Comparison of ENCODE assay signal across 8 cellular contexts in genomic region chr7:5641772-5642425, GRCh38. TPM values are rescaled to one million over a fixed set of nuclear protein-coding genes. Genes with fewer than 3 reads are reported as not detected.
DNase-seq lines count a peak whose midpoint lies in the region; ATAC-seq, FAIRE-seq and TF ChIP-seq lines count a peak whose summit lies in the region.
"Not testable (repeated sequence)": the region's sequence is repeated elsewhere in the genome, so short reads cannot be mapped to it uniquely, and the experiment has no call there.

No MANE protein-coding gene starts in this region.

- TF ChIP-seq EP300 in A549 (IDR thresholded peaks at IDR 0.05) = not testable (repeated sequence)

- H3K27ac Mint-ChIP-seq in HFFc6 = peak overlapping the region; percentile 76
- peak overlapping the region; percentile 82 for H3K27ac Mint-ChIP-seq in activated CD4-positive, alpha-beta T cell treated with anti-CD3 and anti-CD28 coated beads, Interleukin-2, amount 10 ng/mL, durations not matched to agents 7 days and 5 days
- H3K27ac Mint-ChIP-seq in activated naive CD8-positive, alpha-beta T cell treated with anti-CD3 and anti-CD28 coated beads, Interleukin-2, amount 50 U/mL, for 24 hours = not testable (repeated sequence)
- peak overlapping the region; percentile 97 for H3K27ac Mint-ChIP-seq in endothelial cell (ENCODE audit: unreplicated experiment)

- peak; percentile 28 to 57; a peak in 1 of 6 replicates for ATAC-seq in A549
- peak; percentile 74 for ATAC-seq in activated naive CD8-positive, alpha-beta T cell treated with anti-CD3 and anti-CD28 coated beads, Interleukin-2, amount 50 U/mL, for 24 hours

- H3K4me3 Mint-ChIP-seq in HFFc6; activated CD4-positive, alpha-beta T cell treated with anti-CD3 and anti-CD28 coated beads, Interleukin-2, amount 10 ng/mL, durations not matched to agents 7 days and 5 days; activated naive CD8-positive, alpha-beta T cell treated with anti-CD3 and anti-CD28 coated beads, Interleukin-2, amount 50 U/mL, for 24 hours; endothelial cell (ENCODE audit: unreplicated experiment): not testable (repeated sequence)

- H3K36me3 Mint-ChIP-seq in HFFc6 (ENCODE audit: low read depth) (peaks cover 51% of the 10 kb centered on the region), endothelial cell (ENCODE audit: low read depth, unreplicated experiment) (peaks cover 26% of the 10 kb centered on the region)
- peaks cover 44% of the 10 kb centered on the region for H3K36me3 Mint-ChIP-seq in activated CD4-positive, alpha-beta T cell treated with anti-CD3 and anti-CD28 coated beads, Interleukin-2, amount 10 ng/mL, durations not matched to agents 7 days and 5 days (ENCODE audit: low read depth)
- peaks cover 38% of the 10 kb centered on the region for H3K36me3 Mint-ChIP-seq in activated naive CD8-positive, alpha-beta T cell treated with anti-CD3 and anti-CD28 coated beads, Interleukin-2, amount 50 U/mL, for 24 hours (ENCODE audit: low read depth)

- 78% methylated on average over 10 of the region's 10 CpGs for WGBS in A549 (ENCODE audit: missing lambda C conversion rate)

- DNase-seq in A549 (ENCODE audit: low read depth in 1 of 2, low spot score in 1 of 2) (peak in 1 of 2 experiments; percentile 31), HFFc6 (peak; percentile 84), RWPE1 (ENCODE audit: low spot score) (peak; percentile 77), kidney glomerular epithelial cell (lab: John Stamatoyannopoulos, UW) (peak; percentile 35)
- DNase-seq in activated CD4-positive, alpha-beta T cell treated with anti-CD3 and anti-CD28 coated beads, Interleukin-2, amount 10 ng/mL, durations not matched to agents 7 days and 5 days = peak; percentile 20
- DNase-seq in activated naive CD8-positive, alpha-beta T cell treated with anti-CD3 and anti-CD28 coated beads, Interleukin-2, amount 50 U/mL, for 24 hours; endothelial cell (ENCODE audit: low spot score): not testable (repeated sequence)

- not testable (repeated sequence) for H3K27me3 Mint-ChIP-seq in HFFc6 (ENCODE audit: insufficient read depth); activated CD4-positive, alpha-beta T cell treated with anti-CD3 and anti-CD28 coated beads, Interleukin-2, amount 10 ng/mL, durations not matched to agents 7 days and 5 days; activated naive CD8-positive, alpha-beta T cell treated with anti-CD3 and anti-CD28 coated beads, Interleukin-2, amount 50 U/mL, for 24 hours
- peaks cover 15% of the 10 kb centered on the region for H3K27me3 Mint-ChIP-seq in endothelial cell (ENCODE audit: unreplicated experiment)

- FAIRE-seq in A549 (lab: Jason Lieb, UNC) = not testable (repeated sequence)

- TF ChIP-seq POLR2A in A549 (IDR thresholded peaks at IDR 0.05; ENCODE audit: low read length) = not testable (repeated sequence)

- POLR2A ChIA-PET in A549 (lab: Yijun Ruan, JAX); activated CD4-positive, alpha-beta T cell treated with anti-CD3 and anti-CD28 coated beads, Interleukin-2, amount 10 ng/mL, durations not matched to agents 7 days and 5 days (lab: Charles Lee): not testable (repeated sequence)
- POLR2A ChIA-PET in RWPE1 (lab: Yijun Ruan, JAX; ENCODE audit: low non-redundant PET) = interaction anchor here (0.6 kb wide), 1 partner anchor 33 kb away, joined by 3 read pairs; no protein-coding TSS in a partner anchor

- TF ChIP-seq CTCF in A549 (IDR thresholded peaks at IDR 0.05); HFFc6 (IDR thresholded peaks at IDR 0.05); RWPE1 (conservative IDR thresholded peaks at IDR 0.05; ENCODE audit: low read depth); endothelial cell (IDR thresholded peaks at IDR 0.05; ENCODE audit: unreplicated experiment): not testable (repeated sequence)

- peaks cover 13% of the 10 kb centered on the region for H3K4me1 ChIP-seq in A549

- not testable (repeated sequence) for H3K27ac ChIP-seq in A549
- H3K27ac ChIP-seq in RWPE1 (peak overlapping the region; percentile 93), skin epidermis (peak overlapping the region in 16 of 21 experiments; percentile 0 to 80 (median 46))

- not testable (repeated sequence) for H3K4me3 ChIP-seq in A549, skin epidermis

- not testable (repeated sequence) for TF ChIP-seq RAD21 in A549 (conservative IDR thresholded peaks at IDR 0.05 in 1 of 2, IDR thresholded peaks at IDR 0.05 in 1 of 2)

- not testable (repeated sequence) for H3K9me3 ChIP-seq in A549

- H3K4me2 ChIP-seq in A549 = not testable (repeated sequence)

- H3K4me1 Mint-ChIP-seq in HFFc6 (ENCODE audit: low read depth) (peaks cover 59% of the 10 kb centered on the region), endothelial cell (ENCODE audit: unreplicated experiment) (peaks cover 71% of the 10 kb centered on the region)
- H3K4me1 Mint-ChIP-seq in activated CD4-positive, alpha-beta T cell treated with anti-CD3 and anti-CD28 coated beads, Interleukin-2, amount 10 ng/mL, durations not matched to agents 7 days and 5 days = peaks cover 38% of the 10 kb centered on the region
- H3K4me1 Mint-ChIP-seq in activated naive CD8-positive, alpha-beta T cell treated with anti-CD3 and anti-CD28 coated beads, Interleukin-2, amount 50 U/mL, for 24 hours = peaks cover 33% of the 10 kb centered on the region

- CTCF ChIA-PET in A549 (lab: Yijun Ruan, JAX) (interaction anchor here (0.7 to 5.6 kb wide), 5 partner anchors 9 to 39 kb away, joined by 3 to 23 read pairs (median 3); no protein-coding TSS in a partner anchor), RWPE1 (lab: Yijun Ruan, JAX) (interaction anchor here (0.6 to 1.1 kb wide), 2 partner anchors 14 to 53 kb away, joined by 3 to 5 read pairs; no protein-coding TSS in a partner anchor)
- CTCF ChIA-PET in activated CD4-positive, alpha-beta T cell treated with anti-CD3 and anti-CD28 coated beads, Interleukin-2, amount 10 ng/mL, durations not matched to agents 7 days and 5 days (lab: Charles Lee) = interaction anchor here (0.6 to 2.8 kb wide), 7 partner anchors 11 to 213 kb away, joined by 3 to 15 read pairs (median 4); no protein-coding TSS in a partner anchor

- not testable (repeated sequence) for H3K9me3 Mint-ChIP-seq in HFFc6; activated CD4-positive, alpha-beta T cell treated with anti-CD3 and anti-CD28 coated beads, Interleukin-2, amount 10 ng/mL, durations not matched to agents 7 days and 5 days; activated naive CD8-positive, alpha-beta T cell treated with anti-CD3 and anti-CD28 coated beads, Interleukin-2, amount 50 U/mL, for 24 hours; endothelial cell (ENCODE audit: unreplicated experiment)

TF ChIP-seq in A549, 52 proteins besides CTCF, POLR2A, EP300 and RAD21:
- TF ChIP-seq FOSL2 (IDR thresholded peaks at IDR 0.05) = not testable (repeated sequence)
- TF ChIP-seq FOSL2 (CRISPR knock-in tag; IDR thresholded peaks at IDR 0.05) = peak; percentile 15; the same call in 1 of the 2 replicates

RNA-seq across cellular contexts. Expression of gene FSCN1, which starts 49.3 kb away (rescaled TPM):
- 39.1 and 50.6 TPM in 2 replicates for polyA plus RNA-seq in A549 (2011; rRNA removed)
- polyA plus RNA-seq in A549 (2012; cell fraction: cytosol; rRNA removed) = 139 and 218 TPM in 2 replicates
- 193 and 320 TPM in 2 replicates for polyA plus RNA-seq in A549 (2012; cell fraction: nucleus; rRNA removed)
- polyA plus RNA-seq in A549 (2017; fragmentation: RNase III; extraction: RNeasy Plus Mini Kit Qiagen cat#74134 plus additional on column Dnase treatment) = 165 to 184 TPM (median 171 TPM) in 3 replicates
- 37.2 and 59.3 TPM in 2 replicates for polyA minus RNA-seq in A549 (2011; rRNA and poly(A)+ RNA removed)
- 100 to 1,000 TPM; 260 to 327 (median 310) TPM for total RNA-seq in HFFc6 (2021; fragmentation: NEBNext Ultra II Directional; extraction: Animal tissue kit (Norgen Biotek cat#: 25700))
- total RNA-seq in activated CD4-positive, alpha-beta T cell treated with anti-CD3 and anti-CD28 coated beads, Interleukin-2, amount 10 ng/mL, durations not matched to agents 7 days and 5 days = 1 to 10 TPM; 4.2 to 4.6 TPM
- total RNA-seq in endothelial cell (ENCODE audit: unreplicated experiment) = 1,785 TPM

Comparison
In these comparisons a context has a peak if more than half of its experiments do, and no peak if none do; other contexts are left out.
1. RNA of gene FSCN1, which starts 49.3 kb away (total RNA-seq): 1,785 TPM in endothelial cell (single experiment) and 260 to 327 TPM in HFFc6; 4.2 to 4.6 TPM in activated CD4-positive, alpha-beta T cell treated with anti-CD3 and anti-CD28 coated beads, Interleukin-2, amount 10 ng/mL, durations not matched to agents 7 days and 5 days; every median in the first group is over 10 times any median in the second.